20 cellular contexts compared by ENCODE assay signal in the genomic region with DNA sequence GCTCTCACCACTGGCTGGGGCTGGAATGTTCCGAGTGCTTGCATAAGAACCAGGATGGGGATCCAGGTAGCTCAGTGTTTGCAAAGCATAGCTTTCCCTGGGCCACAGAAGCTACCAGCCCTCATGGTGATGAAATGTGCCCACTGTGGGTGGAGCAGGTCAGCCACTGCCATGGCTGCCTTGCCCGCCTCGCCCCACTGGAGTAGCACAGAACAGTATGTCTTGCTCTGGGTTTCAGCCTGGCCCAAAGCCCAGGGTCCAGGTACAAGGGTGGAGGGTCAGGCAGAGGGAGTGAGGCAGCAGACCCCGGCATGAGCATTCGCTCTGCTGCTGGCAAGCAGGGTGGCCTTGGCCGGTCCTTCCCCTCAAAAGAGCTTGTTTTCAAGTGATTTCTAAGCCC. TPM values are rescaled to one million over a fixed set of nuclear protein-coding genes. Genes with fewer than 3 reads are reported as not detected.
"Had no signal": no experiment of that assay in that cellular context is flagged by ENCODE, and none has a peak within 500 bp of the region (broad histone marks: within the 10 kb centered on the region; RNA-seq: fewer than 3 reads in every experiment).

No MANE protein-coding gene starts in this region.

- ATAC-seq: natural killer cell had no signal

- H3K36me3 ChIP-seq: ascending aorta, breast epithelium, lower lobe of right lung, right atrium auricular region, WERI-Rb-1 had no signal

- H3K4me3 ChIP-seq: ascending aorta, breast epithelium, lower lobe of right lung, right atrium auricular region, testis had no signal

- H3K4me1 ChIP-seq: ascending aorta, breast epithelium, lower lobe of right lung, right atrium auricular region, testis had no signal

- H3K9me3 ChIP-seq: ascending aorta, breast epithelium, lower lobe of right lung, right atrium auricular region, testis had no signal

- DNase-seq: activated CD4-positive, alpha-beta T cell treated with anti-CD3 and anti-CD28 coated beads, Interleukin-2, amount 50 U/mL, for 48 hours; activated naive CD4-positive, alpha-beta T cell treated with anti-CD3 and anti-CD28 coated beads for 36 hours; erythroblast; glutamatergic neuron; hypothalamus; lower lobe of right lung; midbrain; natural killer cell; testis; WERI-Rb-1 had no signal

- H3K27ac ChIP-seq: ascending aorta, lower lobe of right lung, right atrium auricular region, testis, WERI-Rb-1 had no signal

- H3K27me3 ChIP-seq: ascending aorta, breast epithelium, right atrium auricular region, testis had no signal

RNA-seq across cellular contexts. Expression of gene KCNK17, which starts 34.7 kb away (rescaled TPM):
- total RNA-seq: activated naive CD4-positive, alpha-beta T cell treated with anti-CD3 and anti-CD28 coated beads for 36 hours; activated T-helper 2 cell treated with anti-CD3 and anti-CD28 coated beads, Interferon-gamma antibody, Interleukin-2, Interleukin-4, amounts not matched to agents 10 μg/mL and 5 μg/mL and 100 μg/mL, durations not matched to agents 14 hours and 24 hours and 36 hours; ascending aorta; dermis blood vessel endothelial cell; fibroblast of villous mesenchyme; kidney epithelial cell; T-helper 1 cell treated with Interleukin-12 subunit alpha and Interleukin-12 subunit beta and Interleukin-4 antibody, amounts not matched to agents 30 ng/mL and 1 ng/mL, for 36 hours had no signal

RNA-seq across cellular contexts. Expression of gene KCNK16, which starts 43.0 kb away (rescaled TPM):
- total RNA-seq: activated naive CD4-positive, alpha-beta T cell treated with anti-CD3 and anti-CD28 coated beads for 36 hours; activated T-helper 2 cell treated with anti-CD3 and anti-CD28 coated beads, Interferon-gamma antibody, Interleukin-2, Interleukin-4, amounts not matched to agents 10 μg/mL and 5 μg/mL and 100 μg/mL, durations not matched to agents 14 hours and 24 hours and 36 hours; ascending aorta; breast epithelium; cerebellum; dermis blood vessel endothelial cell; fibroblast of villous mesenchyme; kidney epithelial cell; lower lobe of right lung; natural killer cell; right atrium auricular region; T-helper 1 cell treated with Interleukin-12 subunit alpha and Interleukin-12 subunit beta and Interleukin-4 antibody, amounts not matched to agents 30 ng/mL and 1 ng/mL, for 36 hours; testis; urinary bladder had no signal
- polyA plus RNA-seq: urinary bladder had no signal

RNA-seq across cellular contexts. Expression of gene KCNK5, which starts 50.3 kb away (rescaled TPM):
- total RNA-seq: fibroblast of villous mesenchyme had no signal
